In the genomic region with DNA sequence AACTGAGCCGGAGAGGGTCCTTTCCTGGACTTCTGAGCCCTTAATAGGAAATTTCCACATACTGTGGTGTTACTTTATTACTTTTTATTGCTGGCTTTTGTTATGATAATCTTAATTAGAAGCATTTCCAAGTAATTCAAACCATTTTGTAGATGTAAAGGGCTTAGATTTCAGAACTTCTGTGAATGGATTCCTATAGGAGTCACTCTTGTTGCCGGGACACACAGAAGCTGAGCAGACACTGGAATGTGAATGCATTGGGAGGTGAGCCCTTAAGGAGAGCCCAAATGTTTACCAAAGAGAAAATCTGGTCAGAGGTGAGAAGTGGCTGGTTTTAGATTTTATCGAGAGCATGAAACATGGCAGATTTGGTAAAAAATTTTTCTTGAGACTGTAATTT, we compare ENCODE assay signal across 11 cellular contexts.
A peak's percentile ranks its signal among the peaks of the same experiment; 100 is the strongest.
DNase-seq lines count a peak whose midpoint lies in the region; ATAC-seq and TF ChIP-seq lines count a peak whose summit lies in the region.
"Had no signal": no experiment of that assay in that cellular context is flagged by ENCODE, and none has a peak within 500 bp of the region (broad histone marks: within the 10 kb centered on the region; RNA-seq: fewer than 3 reads in every experiment).

No MANE protein-coding gene starts in this region.

- TF ChIP-seq CTCF in nephron (IDR thresholded peaks at IDR 0.05; ENCODE audit: unreplicated experiment in 3 of 3) (no peak), upper lobe of right lung (IDR thresholded peaks at IDR 0.05) (no peak)

- H3K9me3 ChIP-seq in ectodermal cell (ENCODE audit: control insufficient read depth, low read length) (no peaks in the 10 kb centered on the region), upper lobe of right lung (no peaks in the 10 kb centered on the region)

- no peak for DNase-seq in activated naive CD4-positive, alpha-beta T cell treated with anti-CD3 and anti-CD28 coated beads, Interleukin-2, amount 10 ng/mL, durations not matched to agents 7 days and 5 days
- DNase-seq in upper lobe of right lung (no peak), left colon (no peak), HK-2 (ENCODE audit: unreplicated experiment) (no peak)
- DNase-seq: Karpas-422, WERI-Rb-1 had no signal

- intact Hi-C loops in upper lobe of right lung (cut with DNase I) (no loop called here), left colon (cut with DNase I, micrococcal nuclease) (loop anchor here in 1 of 2 donors (10.0 kb wide), 1 partner anchor 78 kb away; no protein-coding TSS in a partner anchor)

- peaks cover 22% of the 10 kb centered on the region for H3K36me3 Mint-ChIP-seq in activated naive CD4-positive, alpha-beta T cell treated with anti-CD3 and anti-CD28 coated beads, Interleukin-2, amount 50 U/mL, for 24 hours
- H3K36me3 Mint-ChIP-seq in activated naive CD4-positive, alpha-beta T cell treated with anti-CD3 and anti-CD28 coated beads, Interleukin-2, amount 10 ng/mL, durations not matched to agents 7 days and 5 days, result peaks cover 9% of the 10 kb centered on the region
- H3K36me3 Mint-ChIP-seq in nephron (ENCODE audit: low read depth), result peaks cover 56% of the 10 kb centered on the region

- peak overlapping the region; percentile 67 for H3K27ac ChIP-seq in ectodermal cell (ENCODE audit: insufficient read depth, low read depth, low read length, poor library complexity, severe bottlenecking)
- H3K27ac ChIP-seq in upper lobe of right lung, result peak overlapping the region; percentile 56
- H3K27ac ChIP-seq: WERI-Rb-1 had no signal

- CTCF ChIA-PET in activated naive CD4-positive, alpha-beta T cell treated with anti-CD3 and anti-CD28 coated beads, Interleukin-2, amount 10 ng/mL, durations not matched to agents 7 days and 5 days (lab: Charles Lee), result no interaction called here

- ATAC-seq in upper lobe of right lung (no peak), left colon (no peak), HG03460 (IDR thresholded peaks at IDR 0.05; ENCODE audit: unreplicated experiment) (no peak)

- no peaks in the 10 kb centered on the region for H3K9me3 Mint-ChIP-seq in activated naive CD4-positive, alpha-beta T cell treated with anti-CD3 and anti-CD28 coated beads, Interleukin-2, amount 50 U/mL, for 24 hours
- H3K9me3 Mint-ChIP-seq in activated naive CD4-positive, alpha-beta T cell treated with anti-CD3 and anti-CD28 coated beads, Interleukin-2, amount 10 ng/mL, durations not matched to agents 7 days and 5 days, result no peaks in the 10 kb centered on the region
- H3K9me3 Mint-ChIP-seq in nephron, result no peaks in the 10 kb centered on the region
- H3K9me3 Mint-ChIP-seq: activated T-helper 1 cell treated with anti-CD3 and anti-CD28 coated beads, Interleukin-12 subunit alpha, Interleukin-12 subunit beta, Interleukin-2, Interleukin-4 antibody, amounts not matched to agents 30 ng/mL and 10 ng/mL and 1 ng/mL, durations not matched to agents 14 hours and 24 hours and 36 hours had no signal

- H3K27ac Mint-ChIP-seq in activated naive CD4-positive, alpha-beta T cell treated with anti-CD3 and anti-CD28 coated beads, Interleukin-2, amount 50 U/mL, for 24 hours, result no peak overlapping the region
- no peak overlapping the region for H3K27ac Mint-ChIP-seq in activated naive CD4-positive, alpha-beta T cell treated with anti-CD3 and anti-CD28 coated beads, Interleukin-2, amount 10 ng/mL, durations not matched to agents 7 days and 5 days
- H3K27ac Mint-ChIP-seq in nephron, result peak overlapping the region; percentile 86 to 98 (median 90)
- H3K27ac Mint-ChIP-seq: activated T-helper 1 cell treated with anti-CD3 and anti-CD28 coated beads, Interleukin-12 subunit alpha, Interleukin-12 subunit beta, Interleukin-2, Interleukin-4 antibody, amounts not matched to agents 30 ng/mL and 10 ng/mL and 1 ng/mL, durations not matched to agents 14 hours and 24 hours and 36 hours had no signal

- H3K4me1 ChIP-seq in ectodermal cell (ENCODE audit: control insufficient read depth, insufficient read depth, low read length) (peaks cover 27% of the 10 kb centered on the region), upper lobe of right lung (peaks cover 53% of the 10 kb centered on the region)

- no peaks in the 10 kb centered on the region for H3K27me3 Mint-ChIP-seq in activated naive CD4-positive, alpha-beta T cell treated with anti-CD3 and anti-CD28 coated beads, Interleukin-2, amount 50 U/mL, for 24 hours
- no peaks in the 10 kb centered on the region for H3K27me3 Mint-ChIP-seq in activated naive CD4-positive, alpha-beta T cell treated with anti-CD3 and anti-CD28 coated beads, Interleukin-2, amount 10 ng/mL, durations not matched to agents 7 days and 5 days
- H3K27me3 Mint-ChIP-seq in nephron (ENCODE audit: low read depth), result no peaks in the 10 kb centered on the region

- WGBS in ectodermal cell, 2 experiments, result 73 to 81% methylated on average over 3 of the region's 3 CpGs

- H3K4me3 Mint-ChIP-seq in activated naive CD4-positive, alpha-beta T cell treated with anti-CD3 and anti-CD28 coated beads, Interleukin-2, amount 50 U/mL, for 24 hours, result peak overlapping the region; percentile 38
- H3K4me3 Mint-ChIP-seq in activated naive CD4-positive, alpha-beta T cell treated with anti-CD3 and anti-CD28 coated beads, Interleukin-2, amount 10 ng/mL, durations not matched to agents 7 days and 5 days, result no peak overlapping the region
- H3K4me3 Mint-ChIP-seq in nephron, result no peak overlapping the region
- H3K4me3 Mint-ChIP-seq: activated T-helper 1 cell treated with anti-CD3 and anti-CD28 coated beads, Interleukin-12 subunit alpha, Interleukin-12 subunit beta, Interleukin-2, Interleukin-4 antibody, amounts not matched to agents 30 ng/mL and 10 ng/mL and 1 ng/mL, durations not matched to agents 14 hours and 24 hours and 36 hours had no signal

- peaks cover 43% of the 10 kb centered on the region for H3K4me1 Mint-ChIP-seq in activated naive CD4-positive, alpha-beta T cell treated with anti-CD3 and anti-CD28 coated beads, Interleukin-2, amount 50 U/mL, for 24 hours
- H3K4me1 Mint-ChIP-seq in activated naive CD4-positive, alpha-beta T cell treated with anti-CD3 and anti-CD28 coated beads, Interleukin-2, amount 10 ng/mL, durations not matched to agents 7 days and 5 days, result peaks cover 13% of the 10 kb centered on the region
- peaks cover 60% of the 10 kb centered on the region for H3K4me1 Mint-ChIP-seq in nephron

- peaks cover 3% of the 10 kb centered on the region for H3K36me3 ChIP-seq in ectodermal cell (ENCODE audit: control insufficient read depth, insufficient read depth, low read length)
- peaks cover 8% of the 10 kb centered on the region for H3K36me3 ChIP-seq in upper lobe of right lung
- H3K36me3 ChIP-seq: WERI-Rb-1 had no signal

- H3K4me3 ChIP-seq in ectodermal cell (ENCODE audit: insufficient read depth, low read depth, low read length), result no peak overlapping the region
- no peak overlapping the region for H3K4me3 ChIP-seq in upper lobe of right lung

- no peaks in the 10 kb centered on the region for H3K27me3 ChIP-seq in ectodermal cell (ENCODE audit: control insufficient read depth, insufficient read depth, low read length, poor library complexity, severe bottlenecking)
- no peaks in the 10 kb centered on the region for H3K27me3 ChIP-seq in upper lobe of right lung

Comparison
In these comparisons a context has a peak if more than half of its experiments do, and no peak if none do; other contexts are left out.
1. H3K27ac Mint-ChIP-seq: peak in nephron (3 of 3); none in activated naive CD4-positive, alpha-beta T cell treated with anti-CD3 and anti-CD28 coated beads, Interleukin-2, amount 50 U/mL, for 24 hours (single experiment) and activated naive CD4-positive, alpha-beta T cell treated with anti-CD3 and anti-CD28 coated beads, Interleukin-2, amount 10 ng/mL, durations not matched to agents 7 days and 5 days (single experiment).